Comparison of ENCODE assay signal across 1 cellular context in the genomic region with DNA sequence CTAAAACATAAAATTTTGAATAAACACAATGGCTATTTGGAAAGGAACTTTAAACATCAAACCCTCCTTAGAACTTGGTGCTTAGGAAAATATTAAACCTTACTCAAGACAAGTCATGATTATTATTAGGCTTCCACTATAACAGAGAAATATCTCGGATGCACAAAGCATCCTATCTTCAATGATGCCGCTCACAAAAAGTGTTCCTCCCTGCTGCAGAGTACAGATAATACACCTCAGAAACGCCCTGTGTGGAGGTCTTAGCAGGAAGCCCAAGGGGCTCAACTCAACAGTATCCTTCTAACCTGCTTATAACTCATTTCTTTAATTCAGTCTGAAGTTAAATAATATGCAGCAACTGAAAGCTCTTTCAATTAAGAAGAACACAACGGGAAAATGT.
TF ChIP-seq lines count a peak whose summit lies in the region.

No MANE protein-coding gene starts in this region.

TF ChIP-seq in K562, 482 proteins besides CTCF, POLR2A, EP300 and RAD21 (continues in another document):
- TF ChIP-seq, protein P1, sequence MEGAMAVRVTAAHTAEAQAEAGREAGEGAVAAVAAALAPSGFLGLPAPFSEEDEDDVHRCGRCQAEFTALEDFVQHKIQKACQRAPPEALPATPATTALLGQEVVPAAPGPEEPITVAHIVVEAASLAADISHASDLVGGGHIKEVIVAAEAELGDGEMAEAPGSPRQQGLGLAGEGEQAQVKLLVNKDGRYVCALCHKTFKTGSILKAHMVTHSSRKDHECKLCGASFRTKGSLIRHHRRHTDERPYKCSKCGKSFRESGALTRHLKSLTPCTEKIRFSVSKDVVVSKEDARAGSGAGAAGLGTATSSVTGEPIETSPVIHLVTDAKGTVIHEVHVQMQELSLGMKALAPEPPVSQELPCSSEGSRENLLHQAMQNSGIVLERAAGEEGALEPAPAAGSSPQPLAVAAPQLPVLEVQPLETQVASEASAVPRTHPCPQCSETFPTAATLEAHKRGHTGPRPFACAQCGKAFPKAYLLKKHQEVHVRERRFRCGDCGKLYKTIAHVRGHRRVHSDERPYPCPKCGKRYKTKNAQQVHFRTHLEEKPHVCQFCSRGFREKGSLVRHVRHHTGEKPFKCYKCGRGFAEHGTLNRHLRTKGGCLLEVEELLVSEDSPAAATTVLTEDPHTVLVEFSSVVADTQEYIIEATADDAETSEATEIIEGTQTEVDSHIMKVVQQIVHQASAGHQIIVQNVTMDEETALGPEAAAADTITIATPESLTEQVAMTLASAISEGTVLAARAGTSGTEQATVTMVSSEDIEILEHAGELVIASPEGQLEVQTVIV (CRISPR knock-in tag; IDR thresholded peaks at IDR 0.05; ENCODE audit: borderline replicate concordance) = no peak
- no peak for TF ChIP-seq CXXC5 (CRISPR knock-in tag; IDR thresholded peaks at IDR 0.05)
- TF ChIP-seq ZNF551 (CRISPR knock-in tag; IDR thresholded peaks at IDR 0.05) = no peak
- TF ChIP-seq POLR3A (IDR thresholded peaks at IDR 0.05; ENCODE audit: borderline replicate concordance, extremely low read depth, insufficient read depth, insufficient read length) = no peak
- TF ChIP-seq ZNF717 (CRISPR knock-in tag; IDR thresholded peaks at IDR 0.05) = no peak
- no peak for TF ChIP-seq PTBP1 (IDR thresholded peaks at IDR 0.05; ENCODE audit: low read depth, low read length)
- TF ChIP-seq, protein P2, sequence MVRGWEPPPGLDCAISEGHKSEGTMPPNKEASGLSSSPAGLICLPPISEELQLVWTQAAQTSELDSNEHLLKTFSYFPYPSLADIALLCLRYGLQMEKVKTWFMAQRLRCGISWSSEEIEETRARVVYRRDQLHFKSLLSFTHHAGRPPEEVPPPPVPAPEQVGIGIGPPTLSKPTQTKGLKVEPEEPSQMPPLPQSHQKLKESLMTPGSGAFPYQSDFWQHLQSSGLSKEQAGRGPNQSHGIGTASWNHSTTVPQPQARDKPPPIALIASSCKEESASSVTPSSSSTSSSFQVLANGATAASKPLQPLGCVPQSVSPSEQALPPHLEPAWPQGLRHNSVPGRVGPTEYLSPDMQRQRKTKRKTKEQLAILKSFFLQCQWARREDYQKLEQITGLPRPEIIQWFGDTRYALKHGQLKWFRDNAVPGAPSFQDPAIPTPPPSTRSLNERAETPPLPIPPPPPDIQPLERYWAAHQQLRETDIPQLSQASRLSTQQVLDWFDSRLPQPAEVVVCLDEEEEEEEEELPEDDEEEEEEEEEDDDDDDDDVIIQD (CRISPR knock-in tag; IDR thresholded peaks at IDR 0.05) = no peak
- no peak for TF ChIP-seq MEF2A (IDR thresholded peaks at IDR 0.05; ENCODE audit: control insufficient read depth, low read depth, low read length)
- no peak for TF ChIP-seq NFRKB (IDR thresholded peaks at IDR 0.05; ENCODE audit: low read depth)
- TF ChIP-seq, protein P3, sequence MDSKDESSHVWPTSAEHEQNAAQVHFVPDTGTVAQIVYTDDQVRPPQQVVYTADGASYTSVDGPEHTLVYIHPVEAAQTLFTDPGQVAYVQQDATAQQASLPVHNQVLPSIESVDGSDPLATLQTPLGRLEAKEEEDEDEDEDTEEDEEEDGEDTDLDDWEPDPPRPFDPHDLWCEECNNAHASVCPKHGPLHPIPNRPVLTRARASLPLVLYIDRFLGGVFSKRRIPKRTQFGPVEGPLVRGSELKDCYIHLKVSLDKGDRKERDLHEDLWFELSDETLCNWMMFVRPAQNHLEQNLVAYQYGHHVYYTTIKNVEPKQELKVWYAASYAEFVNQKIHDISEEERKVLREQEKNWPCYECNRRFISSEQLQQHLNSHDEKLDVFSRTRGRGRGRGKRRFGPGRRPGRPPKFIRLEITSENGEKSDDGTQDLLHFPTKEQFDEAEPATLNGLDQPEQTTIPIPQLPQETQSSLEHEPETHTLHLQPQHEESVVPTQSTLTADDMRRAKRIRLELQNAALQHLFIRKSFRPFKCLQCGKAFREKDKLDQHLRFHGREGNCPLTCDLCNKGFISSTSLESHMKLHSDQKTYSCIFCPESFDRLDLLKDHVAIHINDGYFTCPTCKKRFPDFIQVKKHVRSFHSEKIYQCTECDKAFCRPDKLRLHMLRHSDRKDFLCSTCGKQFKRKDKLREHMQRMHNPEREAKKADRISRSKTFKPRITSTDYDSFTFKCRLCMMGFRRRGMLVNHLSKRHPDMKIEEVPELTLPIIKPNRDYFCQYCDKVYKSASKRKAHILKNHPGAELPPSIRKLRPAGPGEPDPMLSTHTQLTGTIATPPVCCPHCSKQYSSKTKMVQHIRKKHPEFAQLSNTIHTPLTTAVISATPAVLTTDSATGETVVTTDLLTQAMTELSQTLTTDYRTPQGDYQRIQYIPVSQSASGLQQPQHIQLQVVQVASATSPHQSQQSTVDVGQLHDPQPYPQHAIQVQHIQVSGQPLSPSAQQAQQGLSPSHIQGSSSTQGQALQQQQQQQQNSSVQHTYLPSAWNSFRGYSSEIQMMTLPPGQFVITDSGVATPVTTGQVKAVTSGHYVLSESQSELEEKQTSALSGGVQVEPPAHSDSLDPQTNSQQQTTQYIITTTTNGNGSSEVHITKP (IDR thresholded peaks at IDR 0.05; ENCODE audit: partially characterized antibody) = no peak
- no peak for TF ChIP-seq SMC3 (conservative IDR thresholded peaks at IDR 0.05; ENCODE audit: insufficient read depth, low read depth, low read length)
- no peak for TF ChIP-seq NR2F6 (CRISPR knock-in tag; IDR thresholded peaks at IDR 0.05)
- TF ChIP-seq, protein P4, sequence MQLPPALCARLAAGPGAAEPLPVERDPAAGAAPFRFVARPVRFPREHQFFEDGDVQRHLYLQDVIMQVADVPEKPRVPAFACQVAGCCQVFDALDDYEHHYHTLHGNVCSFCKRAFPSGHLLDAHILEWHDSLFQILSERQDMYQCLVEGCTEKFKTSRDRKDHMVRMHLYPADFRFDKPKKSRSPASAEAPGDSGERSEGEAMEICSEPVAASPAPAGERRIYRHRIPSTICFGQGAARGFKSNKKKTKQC (CRISPR knock-in tag; IDR thresholded peaks at IDR 0.05) = no peak
- TF ChIP-seq, protein P5, sequence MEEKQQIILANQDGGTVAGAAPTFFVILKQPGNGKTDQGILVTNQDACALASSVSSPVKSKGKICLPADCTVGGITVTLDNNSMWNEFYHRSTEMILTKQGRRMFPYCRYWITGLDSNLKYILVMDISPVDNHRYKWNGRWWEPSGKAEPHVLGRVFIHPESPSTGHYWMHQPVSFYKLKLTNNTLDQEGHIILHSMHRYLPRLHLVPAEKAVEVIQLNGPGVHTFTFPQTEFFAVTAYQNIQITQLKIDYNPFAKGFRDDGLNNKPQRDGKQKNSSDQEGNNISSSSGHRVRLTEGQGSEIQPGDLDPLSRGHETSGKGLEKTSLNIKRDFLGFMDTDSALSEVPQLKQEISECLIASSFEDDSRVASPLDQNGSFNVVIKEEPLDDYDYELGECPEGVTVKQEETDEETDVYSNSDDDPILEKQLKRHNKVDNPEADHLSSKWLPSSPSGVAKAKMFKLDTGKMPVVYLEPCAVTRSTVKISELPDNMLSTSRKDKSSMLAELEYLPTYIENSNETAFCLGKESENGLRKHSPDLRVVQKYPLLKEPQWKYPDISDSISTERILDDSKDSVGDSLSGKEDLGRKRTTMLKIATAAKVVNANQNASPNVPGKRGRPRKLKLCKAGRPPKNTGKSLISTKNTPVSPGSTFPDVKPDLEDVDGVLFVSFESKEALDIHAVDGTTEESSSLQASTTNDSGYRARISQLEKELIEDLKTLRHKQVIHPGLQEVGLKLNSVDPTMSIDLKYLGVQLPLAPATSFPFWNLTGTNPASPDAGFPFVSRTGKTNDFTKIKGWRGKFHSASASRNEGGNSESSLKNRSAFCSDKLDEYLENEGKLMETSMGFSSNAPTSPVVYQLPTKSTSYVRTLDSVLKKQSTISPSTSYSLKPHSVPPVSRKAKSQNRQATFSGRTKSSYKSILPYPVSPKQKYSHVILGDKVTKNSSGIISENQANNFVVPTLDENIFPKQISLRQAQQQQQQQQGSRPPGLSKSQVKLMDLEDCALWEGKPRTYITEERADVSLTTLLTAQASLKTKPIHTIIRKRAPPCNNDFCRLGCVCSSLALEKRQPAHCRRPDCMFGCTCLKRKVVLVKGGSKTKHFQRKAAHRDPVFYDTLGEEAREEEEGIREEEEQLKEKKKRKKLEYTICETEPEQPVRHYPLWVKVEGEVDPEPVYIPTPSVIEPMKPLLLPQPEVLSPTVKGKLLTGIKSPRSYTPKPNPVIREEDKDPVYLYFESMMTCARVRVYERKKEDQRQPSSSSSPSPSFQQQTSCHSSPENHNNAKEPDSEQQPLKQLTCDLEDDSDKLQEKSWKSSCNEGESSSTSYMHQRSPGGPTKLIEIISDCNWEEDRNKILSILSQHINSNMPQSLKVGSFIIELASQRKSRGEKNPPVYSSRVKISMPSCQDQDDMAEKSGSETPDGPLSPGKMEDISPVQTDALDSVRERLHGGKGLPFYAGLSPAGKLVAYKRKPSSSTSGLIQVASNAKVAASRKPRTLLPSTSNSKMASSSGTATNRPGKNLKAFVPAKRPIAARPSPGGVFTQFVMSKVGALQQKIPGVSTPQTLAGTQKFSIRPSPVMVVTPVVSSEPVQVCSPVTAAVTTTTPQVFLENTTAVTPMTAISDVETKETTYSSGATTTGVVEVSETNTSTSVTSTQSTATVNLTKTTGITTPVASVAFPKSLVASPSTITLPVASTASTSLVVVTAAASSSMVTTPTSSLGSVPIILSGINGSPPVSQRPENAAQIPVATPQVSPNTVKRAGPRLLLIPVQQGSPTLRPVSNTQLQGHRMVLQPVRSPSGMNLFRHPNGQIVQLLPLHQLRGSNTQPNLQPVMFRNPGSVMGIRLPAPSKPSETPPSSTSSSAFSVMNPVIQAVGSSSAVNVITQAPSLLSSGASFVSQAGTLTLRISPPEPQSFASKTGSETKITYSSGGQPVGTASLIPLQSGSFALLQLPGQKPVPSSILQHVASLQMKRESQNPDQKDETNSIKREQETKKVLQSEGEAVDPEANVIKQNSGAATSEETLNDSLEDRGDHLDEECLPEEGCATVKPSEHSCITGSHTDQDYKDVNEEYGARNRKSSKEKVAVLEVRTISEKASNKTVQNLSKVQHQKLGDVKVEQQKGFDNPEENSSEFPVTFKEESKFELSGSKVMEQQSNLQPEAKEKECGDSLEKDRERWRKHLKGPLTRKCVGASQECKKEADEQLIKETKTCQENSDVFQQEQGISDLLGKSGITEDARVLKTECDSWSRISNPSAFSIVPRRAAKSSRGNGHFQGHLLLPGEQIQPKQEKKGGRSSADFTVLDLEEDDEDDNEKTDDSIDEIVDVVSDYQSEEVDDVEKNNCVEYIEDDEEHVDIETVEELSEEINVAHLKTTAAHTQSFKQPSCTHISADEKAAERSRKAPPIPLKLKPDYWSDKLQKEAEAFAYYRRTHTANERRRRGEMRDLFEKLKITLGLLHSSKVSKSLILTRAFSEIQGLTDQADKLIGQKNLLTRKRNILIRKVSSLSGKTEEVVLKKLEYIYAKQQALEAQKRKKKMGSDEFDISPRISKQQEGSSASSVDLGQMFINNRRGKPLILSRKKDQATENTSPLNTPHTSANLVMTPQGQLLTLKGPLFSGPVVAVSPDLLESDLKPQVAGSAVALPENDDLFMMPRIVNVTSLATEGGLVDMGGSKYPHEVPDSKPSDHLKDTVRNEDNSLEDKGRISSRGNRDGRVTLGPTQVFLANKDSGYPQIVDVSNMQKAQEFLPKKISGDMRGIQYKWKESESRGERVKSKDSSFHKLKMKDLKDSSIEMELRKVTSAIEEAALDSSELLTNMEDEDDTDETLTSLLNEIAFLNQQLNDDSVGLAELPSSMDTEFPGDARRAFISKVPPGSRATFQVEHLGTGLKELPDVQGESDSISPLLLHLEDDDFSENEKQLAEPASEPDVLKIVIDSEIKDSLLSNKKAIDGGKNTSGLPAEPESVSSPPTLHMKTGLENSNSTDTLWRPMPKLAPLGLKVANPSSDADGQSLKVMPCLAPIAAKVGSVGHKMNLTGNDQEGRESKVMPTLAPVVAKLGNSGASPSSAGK (IDR thresholded peaks at IDR 0.05) = no peak
- no peak for TF ChIP-seq SIN3B (IDR thresholded peaks at IDR 0.05; ENCODE audit: low read depth)
- no peak for TF ChIP-seq ZNF263 (CRISPR knock-in tag; IDR thresholded peaks at IDR 0.05; ENCODE audit: borderline replicate concordance)
- no peak for TF ChIP-seq JUN (IDR thresholded peaks at IDR 0.05; ENCODE audit: borderline replicate concordance, low read depth, low read length)
- no peak for TF ChIP-seq JUN (CRISPR knock-in tag; IDR thresholded peaks at IDR 0.05; ENCODE audit: borderline replicate concordance)
- no peak for TF ChIP-seq NR2C1 (IDR thresholded peaks at IDR 0.05)
- TF ChIP-seq NR2C1 (tag; IDR thresholded peaks at IDR 0.05) = no peak
- TF ChIP-seq BACH1 (tag; IDR thresholded peaks at IDR 0.05) = no peak
- no peak for TF ChIP-seq PCBP2 (IDR thresholded peaks at IDR 0.05; ENCODE audit: low read depth, low read length, poor library complexity, severe bottlenecking)
- TF ChIP-seq ZNF583 (CRISPR knock-in tag; IDR thresholded peaks at IDR 0.05) = no peak
- TF ChIP-seq EP400 (IDR thresholded peaks at IDR 0.05) = no peak
- TF ChIP-seq IFI16 (CRISPR knock-in tag; IDR thresholded peaks at IDR 0.05) = no peak
- peak; percentile 87 for TF ChIP-seq ARID1B (IDR thresholded peaks at IDR 0.05)
- no peak for TF ChIP-seq ZNF444 (CRISPR knock-in tag; IDR thresholded peaks at IDR 0.05)
- no peak for TF ChIP-seq ZFP1 (CRISPR knock-in tag; IDR thresholded peaks at IDR 0.05)
- TF ChIP-seq CBX8 (IDR thresholded peaks at IDR 0.05; ENCODE audit: borderline replicate concordance, extremely low read depth, low read depth, low read length, poor library complexity, severe bottlenecking) = no peak
- TF ChIP-seq FOXM1 (IDR thresholded peaks at IDR 0.05; ENCODE audit: low read depth) = peak; percentile 39; the same call in 1 of the 2 replicates
- no peak for TF ChIP-seq FOXM1 (CRISPR knock-in tag; IDR thresholded peaks at IDR 0.05; ENCODE audit: low read depth)
- no peak for TF ChIP-seq ZNF165 (CRISPR knock-in tag; IDR thresholded peaks at IDR 0.05; ENCODE audit: borderline replicate concordance)
- TF ChIP-seq THRAP3 (IDR thresholded peaks at IDR 0.05; ENCODE audit: borderline replicate concordance) = no peak
- TF ChIP-seq, protein P6, sequence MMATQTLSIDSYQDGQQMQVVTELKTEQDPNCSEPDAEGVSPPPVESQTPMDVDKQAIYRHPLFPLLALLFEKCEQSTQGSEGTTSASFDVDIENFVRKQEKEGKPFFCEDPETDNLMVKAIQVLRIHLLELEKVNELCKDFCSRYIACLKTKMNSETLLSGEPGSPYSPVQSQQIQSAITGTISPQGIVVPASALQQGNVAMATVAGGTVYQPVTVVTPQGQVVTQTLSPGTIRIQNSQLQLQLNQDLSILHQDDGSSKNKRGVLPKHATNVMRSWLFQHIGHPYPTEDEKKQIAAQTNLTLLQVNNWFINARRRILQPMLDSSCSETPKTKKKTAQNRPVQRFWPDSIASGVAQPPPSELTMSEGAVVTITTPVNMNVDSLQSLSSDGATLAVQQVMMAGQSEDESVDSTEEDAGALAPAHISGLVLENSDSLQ (IDR thresholded peaks at IDR 0.05) = no peak
- no peak for TF ChIP-seq GTF2E2 (tag; IDR thresholded peaks at IDR 0.05)
- TF ChIP-seq MYNN (IDR thresholded peaks at IDR 0.05) = no peak
- TF ChIP-seq MYNN (CRISPR knock-in tag; IDR thresholded peaks at IDR 0.05) = no peak
- TF ChIP-seq ZNF431 (CRISPR knock-in tag; IDR thresholded peaks at IDR 0.05) = no peak
- no peak for TF ChIP-seq ZNF57 (CRISPR knock-in tag; IDR thresholded peaks at IDR 0.05)
- TF ChIP-seq BRF1 (IDR thresholded peaks at IDR 0.05; ENCODE audit: borderline replicate concordance, extremely low read depth, insufficient read length) = no peak
- TF ChIP-seq PURB (CRISPR knock-in tag; IDR thresholded peaks at IDR 0.05; ENCODE audit: low read depth) = no peak
- TF ChIP-seq YY1 (IDR thresholded peaks at IDR 0.05; ENCODE audit: borderline replicate concordance in 1 of 3, control insufficient read depth in 1 of 3, extremely low read depth in 1 of 3, insufficient read depth in 3 of 3, insufficient read length in 1 of 3, insufficient replicate concordance in 2 of 3, low read depth in 1 of 3, low read length in 2 of 3) = no peak
- TF ChIP-seq NFYB (IDR thresholded peaks at IDR 0.05; ENCODE audit: extremely low read depth, insufficient read length) = no peak
- TF ChIP-seq MTA2 (IDR thresholded peaks at IDR 0.05; ENCODE audit: low read depth) = peak; percentile 42; the same call in 1 of the 2 replicates
- no peak for TF ChIP-seq ZNF445 (CRISPR knock-in tag; IDR thresholded peaks at IDR 0.05; ENCODE audit: low read depth)
